In the genomic region with DNA sequence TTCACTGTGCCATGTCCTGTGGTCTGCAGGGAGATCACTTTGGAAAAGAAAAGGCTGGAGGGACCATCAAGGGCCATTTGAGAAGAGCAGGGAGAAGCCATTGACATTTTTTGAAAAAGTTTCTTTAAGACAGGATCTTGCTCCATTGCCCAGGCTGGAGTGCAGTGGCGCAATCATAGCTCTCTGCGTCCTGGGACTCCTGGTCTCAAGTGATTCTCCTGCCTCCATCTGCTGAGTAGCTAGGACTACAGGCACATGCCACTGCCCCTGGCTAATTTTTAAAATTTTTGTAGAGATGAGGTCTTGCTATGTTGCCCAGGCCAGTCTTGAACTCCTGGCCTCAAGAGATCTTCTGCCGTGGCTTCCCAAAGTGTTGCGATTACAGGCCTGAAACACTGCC, we compare ENCODE assay signal across 16 cellular contexts. TPM values are rescaled to one million over a fixed set of nuclear protein-coding genes. Genes with fewer than 3 reads are reported as not detected.
"Had no signal": no experiment of that assay in that cellular context is flagged by ENCODE, and none has a peak within 500 bp of the region (broad histone marks: within the 10 kb centered on the region; RNA-seq: fewer than 3 reads in every experiment).

No MANE protein-coding gene starts in this region.

- H3K4me1 Mint-ChIP-seq: activated CD4-positive, alpha-beta T cell treated with anti-CD3 and anti-CD28 coated beads, Interleukin-2, amount 10 ng/mL, durations not matched to agents 24 days and 14 days; activated T-helper 17 cell treated with anti-CD3 and anti-CD28 coated beads, Interleukin-2, amount 50 U/mL, for 72 hours had no signal

- DNase-seq: NCI-H1436 treated with DMSO at 0.1 percent for 48 hours, NCI-H510A, SIG-M5 had no signal

- H3K4me3 ChIP-seq: adrenal gland, body of pancreas, breast epithelium, MG63, Peyer's patch had no signal

- H3K27ac ChIP-seq: adrenal gland, body of pancreas, breast epithelium, Peyer's patch, WERI-Rb-1 had no signal

- H3K4me3 Mint-ChIP-seq: activated CD4-positive, alpha-beta T cell treated with anti-CD3 and anti-CD28 coated beads, Interleukin-2, amount 10 ng/mL, durations not matched to agents 24 days and 14 days; activated CD8-positive, alpha-beta T cell treated with anti-CD3 and anti-CD28 coated beads for 36 hours; activated T-cell treated with anti-CD3 and anti-CD28 coated beads, Interleukin-2, amount 50 U/mL, for 72 hours; activated T-helper 17 cell treated with anti-CD3 and anti-CD28 coated beads, Interleukin-2, amount 50 U/mL, for 72 hours had no signal

- H3K4me1 ChIP-seq: adrenal gland, body of pancreas, breast epithelium, Peyer's patch had no signal

- H3K27me3 ChIP-seq: adrenal gland, body of pancreas, breast epithelium, MG63, Peyer's patch had no signal

- H3K9me3 ChIP-seq: adrenal gland, body of pancreas, breast epithelium, MG63, Peyer's patch had no signal

- H3K9me3 Mint-ChIP-seq: activated CD4-positive, alpha-beta T cell treated with anti-CD3 and anti-CD28 coated beads, Interleukin-2, amount 10 ng/mL, durations not matched to agents 24 days and 14 days; activated CD8-positive, alpha-beta T cell treated with anti-CD3 and anti-CD28 coated beads for 36 hours; activated naive CD4-positive, alpha-beta T cell treated with anti-CD3 and anti-CD28 coated beads, Interleukin-2, amount 50 U/mL, for 72 hours; activated T-cell treated with anti-CD3 and anti-CD28 coated beads, Interleukin-2, amount 50 U/mL, for 72 hours; activated T-helper 17 cell treated with anti-CD3 and anti-CD28 coated beads, Interleukin-2, amount 50 U/mL, for 72 hours had no signal

- H3K36me3 ChIP-seq: adrenal gland, breast epithelium, MG63, Peyer's patch, WERI-Rb-1 had no signal

- H3K27ac Mint-ChIP-seq: activated CD4-positive, alpha-beta T cell treated with anti-CD3 and anti-CD28 coated beads, Interleukin-2, amount 10 ng/mL, durations not matched to agents 24 days and 14 days; activated CD8-positive, alpha-beta T cell treated with anti-CD3 and anti-CD28 coated beads for 36 hours; activated naive CD4-positive, alpha-beta T cell treated with anti-CD3 and anti-CD28 coated beads, Interleukin-2, amount 50 U/mL, for 72 hours; activated T-cell treated with anti-CD3 and anti-CD28 coated beads, Interleukin-2, amount 50 U/mL, for 72 hours; activated T-helper 17 cell treated with anti-CD3 and anti-CD28 coated beads, Interleukin-2, amount 50 U/mL, for 72 hours had no signal

- H3K36me3 Mint-ChIP-seq: activated naive CD4-positive, alpha-beta T cell treated with anti-CD3 and anti-CD28 coated beads, Interleukin-2, amount 50 U/mL, for 72 hours had no signal

RNA-seq across cellular contexts. Expression of gene PTHLH, which starts 32.3 kb away (rescaled TPM):
- total RNA-seq: activated CD4-positive, alpha-beta T cell treated with anti-CD3 and anti-CD28 coated beads, Interleukin-2, amount 10 ng/mL, durations not matched to agents 24 days and 14 days; activated CD8-positive, alpha-beta T cell treated with anti-CD3 and anti-CD28 coated beads for 36 hours; activated naive CD4-positive, alpha-beta T cell treated with anti-CD3 and anti-CD28 coated beads, Interleukin-2, amount 50 U/mL, for 72 hours; activated T-cell treated with anti-CD3 and anti-CD28 coated beads, Interleukin-2, amount 50 U/mL, for 72 hours; activated T-helper 17 cell treated with anti-CD3 and anti-CD28 coated beads, Interleukin-2, amount 50 U/mL, for 72 hours; Peyer's patch; T-helper 1 cell treated with Interleukin-12 subunit alpha and Interleukin-12 subunit beta and Interleukin-4 antibody, amounts not matched to agents 30 ng/mL and 1 ng/mL, for 36 hours; T-helper 2 cell treated with Interferon-gamma antibody and Interleukin-4, amounts not matched to agents 100 ng/mL and 5 ng/mL, for 36 hours had no signal
